In the genomic region with DNA sequence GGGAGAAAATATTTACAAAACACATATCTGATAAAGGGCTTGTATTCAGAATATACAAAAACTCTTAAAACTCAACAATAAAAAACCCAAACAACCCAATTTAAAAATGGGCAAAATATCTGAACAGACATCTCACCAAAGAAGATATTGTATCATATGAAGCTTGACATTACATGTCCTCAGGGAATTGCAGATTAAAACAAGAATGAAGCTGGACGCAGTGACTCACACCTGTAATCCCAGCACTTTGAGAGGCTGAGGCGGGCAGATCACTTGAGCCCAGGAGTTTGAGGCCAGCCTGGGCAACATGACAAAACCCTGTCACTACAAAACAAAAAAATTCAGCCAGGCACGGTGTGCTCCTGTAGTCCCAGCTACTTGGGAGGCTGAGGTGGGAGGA, we compare ENCODE assay signal across 29 cellular contexts.
"Had no signal": no experiment of that assay in that cellular context is flagged by ENCODE, and none has a peak within 500 bp of the region (broad histone marks: within the 10 kb centered on the region; RNA-seq: fewer than 3 reads in every experiment).

No MANE protein-coding gene starts in this region.

- H3K9me3 ChIP-seq: adrenal gland, body of pancreas, colonic mucosa had no signal

- FAIRE-seq: endometrium, endothelial cell of umbilical vein had no signal

- H3K4me1 ChIP-seq: body of pancreas, colonic mucosa had no signal

- H3K36me3 ChIP-seq: adrenal gland, cardiac muscle cell, colonic mucosa, esophagus muscularis mucosa, gastroesophageal sphincter had no signal

- ATAC-seq: activated CD8-positive, alpha-beta memory T cell treated with anti-CD3 and anti-CD28 coated beads, Interleukin-2, amount 10 ng/mL, durations not matched to agents 7 days and 5 days; activated CD8-positive, alpha-beta T cell treated with anti-CD3 and anti-CD28 coated beads, Interleukin-2, amount 10 ng/mL, durations not matched to agents 7 days and 5 days; activated naive CD8-positive, alpha-beta T cell treated with anti-CD3 and anti-CD28 coated beads, Interleukin-2, amount 50 U/mL, for 24 hours; body of pancreas; gastroesophageal sphincter; WTC11 had no signal

- H3K4me3 ChIP-seq: adrenal gland, body of pancreas, cardiac muscle cell, colonic mucosa, esophagus muscularis mucosa, gastroesophageal sphincter had no signal

- H3K27me3 ChIP-seq: adrenal gland, body of pancreas, cardiac muscle cell, colonic mucosa, esophagus muscularis mucosa, gastroesophageal sphincter had no signal

- DNase-seq: activated CD4-positive, alpha-beta memory T cell treated with anti-CD3 and anti-CD28 coated beads for 36 hours; activated CD4-positive, alpha-beta T cell treated with anti-CD3 and anti-CD28 coated beads for 48 hours; activated CD8-positive, alpha-beta memory T cell treated with anti-CD3 and anti-CD28 coated beads, Interleukin-2, amount 10 ng/mL, durations not matched to agents 7 days and 5 days; activated CD8-positive, alpha-beta memory T cell treated with anti-CD3 and anti-CD28 coated beads, Interleukin-2, amount 50 U/mL, for 4 hours; activated CD8-positive, alpha-beta T cell treated with anti-CD3 and anti-CD28 coated beads, Interleukin-2, amount 10 ng/mL, durations not matched to agents 7 days and 5 days; activated effector memory CD4-positive, alpha-beta T cell treated with anti-CD3 and anti-CD28 coated beads, Interleukin-2, amount 50 U/mL, for 16 hours; activated naive CD4-positive, alpha-beta T cell treated with anti-CD3 and anti-CD28 coated beads for 36 hours; activated naive CD8-positive, alpha-beta T cell treated with anti-CD3 and anti-CD28 coated beads for 36 hours; activated naive CD8-positive, alpha-beta T cell treated with anti-CD3 and anti-CD28 coated beads, Interleukin-2, amount 50 U/mL, for 24 hours; activated T-cell treated with anti-CD3 and anti-CD28 coated beads, Interleukin-2, amount 50 U/mL, for 1 hour; activated T-cell treated with anti-CD3 and anti-CD28 coated beads, Interleukin-2, amount 50 U/mL, for 48 hours; adrenal gland; amygdala; aorta; body of pancreas; central memory CD4-positive, alpha-beta T cell; cerebellar nuclear complex; colonic mucosa; effector CD8-positive, alpha-beta T cell; foreskin melanocyte; head of caudate nucleus; T-helper 2 cell had no signal

- H3K27ac ChIP-seq: adrenal gland, body of pancreas, cardiac muscle cell, colonic mucosa, esophagus muscularis mucosa, gastroesophageal sphincter, VCaP had no signal
